18 cellular contexts compared by ENCODE assay signal in the genomic region with DNA sequence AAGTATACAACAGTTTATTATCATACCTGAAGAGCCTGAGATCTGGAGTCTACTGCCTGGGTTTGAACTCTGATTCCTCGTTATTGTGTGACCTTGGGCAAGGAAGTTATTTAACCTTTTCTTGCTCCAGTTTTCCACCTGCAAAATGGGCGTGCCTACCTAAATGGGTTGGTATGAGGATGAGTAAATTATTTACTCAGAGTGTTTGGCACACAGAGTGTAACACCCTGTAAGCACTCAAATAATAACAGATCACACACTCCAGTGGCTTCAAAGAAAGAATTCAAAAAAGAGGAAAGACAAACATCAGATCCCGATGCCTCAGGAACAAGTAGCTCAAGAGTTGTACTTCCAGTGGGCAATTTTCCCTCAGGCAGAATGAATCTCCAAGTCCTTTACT. TPM values are rescaled to one million over a fixed set of nuclear protein-coding genes. Genes with fewer than 3 reads are reported as not detected.
DNase-seq lines count a peak whose midpoint lies in the region; ATAC-seq and TF ChIP-seq lines count a peak whose summit lies in the region.
"Had no signal": no experiment of that assay in that cellular context is flagged by ENCODE, and none has a peak within 500 bp of the region (broad histone marks: within the 10 kb centered on the region; RNA-seq: fewer than 3 reads in every experiment).

No MANE protein-coding gene starts in this region.

- H3K9me3 ChIP-seq in liver (ENCODE audit: control insufficient read depth in 4 of 4, low read length in 3 of 4), result no peaks in the 10 kb centered on the region

- no peaks in the 10 kb centered on the region for H3K36me3 ChIP-seq in liver (ENCODE audit: control insufficient read depth in 4 of 4, insufficient read depth in 3 of 4, low read depth in 1 of 4, low read length in 3 of 4)

- no peak for TF ChIP-seq CTCF in epithelial cell of esophagus (IDR thresholded peaks at IDR 0.05; ENCODE audit: insufficient read depth, low read depth, low read length, missing control alignments)
- no peak for TF ChIP-seq CTCF in liver (IDR thresholded peaks at IDR 0.05; ENCODE audit: low read depth, low read length, missing input control)

- peak; percentile 28 to 52 for TF ChIP-seq RAD21 in liver (IDR thresholded peaks at IDR 0.05)

- no peak for ATAC-seq in GM18873 (IDR thresholded peaks at IDR 0.05; ENCODE audit: low FRiP score, unreplicated experiment)

- DNase-seq in HuH-7 (ENCODE audit: low spot score) (peak; percentile 17), NCI-H2029 (lab: John Stamatoyannopoulos, UW) (peak; percentile 38), epithelial cell of esophagus (ENCODE audit: low read depth) (peak; percentile 34), NCI-H446 treated with DMSO at 0.1 percent for 48 hours (lab: John Stamatoyannopoulos, UW) (no peak), SIG-M5 (lab: John Stamatoyannopoulos, UW) (no peak)
- DNase-seq: ACHN, C1 segment of cervical spinal cord, DND-41, IMR-90, NCI-H2227 treated with DMSO at 0.1 percent for 48 hours, NCI-H526 had no signal

- H3K4me3 ChIP-seq in epithelial cell of esophagus (ENCODE audit: low read length) (no peak overlapping the region), liver (ENCODE audit: low read depth in 1 of 3, low read length in 3 of 3) (no peak overlapping the region)

- peak overlapping the region; percentile 36 to 93 for H3K27ac ChIP-seq in liver (ENCODE audit: low read depth in 1 of 2, low read length in 2 of 2)
- H3K27ac ChIP-seq: RWPE1 had no signal

- 25% methylated on average over 3 of the region's 3 CpGs for WGBS in liver

- H3K9ac ChIP-seq in liver (ENCODE audit: low read depth in 1 of 2, low read length in 2 of 2), result peak overlapping the region in 1 of 2 donors; percentile 43

- H3K27me3 ChIP-seq in liver (ENCODE audit: control insufficient read depth in 4 of 4, insufficient read depth in 4 of 4, low read length in 3 of 4), result no peaks in the 10 kb centered on the region

- peaks cover 0 to 7% (median 3%) of the 10 kb centered on the region in 4 donors for H3K4me1 ChIP-seq in liver (ENCODE audit: control insufficient read depth in 4 of 4, insufficient read depth in 4 of 4, low read length in 3 of 4)

TF ChIP-seq in liver, 16 proteins besides CTCF, POLR2A, EP300 and RAD21:
- TF ChIP-seq RXRA (IDR thresholded peaks at IDR 0.05) (peak; percentile 48 to 69), JUND (IDR thresholded peaks at IDR 0.05) (peak in 1 of 2 donors; percentile 8), TAF1 (conservative IDR thresholded peaks at IDR 0.05) (no peak), HNF4A (conservative IDR thresholded peaks at IDR 0.05) (peak; percentile 48 to 65), SP1 (IDR thresholded peaks at IDR 0.05) (peak; percentile 60), YY1 (IDR thresholded peaks at IDR 0.05) (peak; percentile 27)

RNA-seq across cellular contexts. Expression of a gene that starts 2.4 kb away (rescaled TPM):
- 10 to 100 TPM in 1 of 2 donors, not detected in 1; 23.3 TPM for total RNA-seq in liver
- 1 to 10 TPM; 2.3 to 2.9 TPM for polyA plus RNA-seq in liver
- total RNA-seq: G401; HT-29; IMR-90; MCF 10A; T-helper 1 cell treated with Interleukin-12 subunit alpha and Interleukin-12 subunit beta and Interleukin-4 antibody, amounts not matched to agents 30 ng/mL and 1 ng/mL, for 36 hours had no signal
- polyA plus RNA-seq: IMR-90 had no signal

Comparison
In these comparisons a context has a peak if more than half of its experiments do, and no peak if none do; other contexts are left out.
1. DNase-seq: peak in HuH-7 (single experiment), NCI-H2029 (single experiment) and epithelial cell of esophagus (single experiment); none in NCI-H446 treated with DMSO at 0.1 percent for 48 hours (single experiment) and SIG-M5 (single experiment).